16 cellular contexts compared by ENCODE assay signal in genomic region chr2:133433455-133434451, GRCh38.
DNase-seq lines count a peak whose midpoint lies in the region; ATAC-seq, FAIRE-seq and TF ChIP-seq lines count a peak whose summit lies in the region.
"Had no signal": no experiment of that assay in that cellular context is flagged by ENCODE, and none has a peak within 500 bp of the region (broad histone marks: within the 10 kb centered on the region; RNA-seq: fewer than 3 reads in every experiment).

No MANE protein-coding gene starts in this region.

- no peaks in the 10 kb centered on the region for H3K9me3 Mint-ChIP-seq in nephron

- no peaks in the 10 kb centered on the region for H3K36me3 Mint-ChIP-seq in nephron (ENCODE audit: low read depth)
- H3K36me3 Mint-ChIP-seq: CD4-positive, alpha-beta memory T cell had no signal

- H3K27me3 Mint-ChIP-seq in nephron (ENCODE audit: low read depth): no peaks in the 10 kb centered on the region
- H3K27me3 Mint-ChIP-seq: CD4-positive, alpha-beta memory T cell had no signal

- no peak for FAIRE-seq in frontal cortex (lab: Jason Lieb, UNC)

- TF ChIP-seq CTCF in nephron (IDR thresholded peaks at IDR 0.05; ENCODE audit: unreplicated experiment in 3 of 3): no peak
- no peak for TF ChIP-seq CTCF in omental fat pad (IDR thresholded peaks at IDR 0.05)

- ATAC-seq in omental fat pad (ENCODE audit: low FRiP score): no peak
- no peak for ATAC-seq in HG02981 (IDR thresholded peaks at IDR 0.05; ENCODE audit: unreplicated experiment)

- DNase-seq in AG20443 (ENCODE audit: low spot score): peak; percentile 16
- peak; percentile 75 for DNase-seq in NCI-H82 treated with DMSO at 0.1 percent for 48 hours (lab: John Stamatoyannopoulos, UW; ENCODE audit: unreplicated experiment)
- peak; percentile 13 for DNase-seq in fibroblast of peridontal ligament (ENCODE audit: extremely low read depth)
- no peak for DNase-seq in omental fat pad (ENCODE audit: low spot score)
- DNase-seq in frontal cortex (ENCODE audit: low spot score in 2 of 2): no peak
- no peak for DNase-seq in stimulated activated CD4-positive, alpha-beta T cell treated with anti-CD3 and anti-CD28 coated beads, Interleukin-4, amount 100 ng/mL, for 1 hour
- DNase-seq: BE2C; CD4-positive, alpha-beta memory T cell; H7; NCI-H1417; NCI-H2081; NCI-H2227 treated with DMSO at 0.1 percent for 48 hours; NCI-H524 treated with DMSO at 0.1 percent for 48 hours; NK-92 treated with Interleukin-12 subunit alpha and Interleukin-12 subunit beta, amount 100 ng/mL, for 24 hours had no signal

- H3K4me1 Mint-ChIP-seq in nephron: peaks cover 26% of the 10 kb centered on the region
- H3K4me1 Mint-ChIP-seq: CD4-positive, alpha-beta memory T cell had no signal

- H3K4me3 Mint-ChIP-seq in nephron: no peak overlapping the region
- H3K4me3 Mint-ChIP-seq: CD4-positive, alpha-beta memory T cell had no signal

- peak overlapping the region; percentile 19 to 27 (median 20) for H3K27ac Mint-ChIP-seq in nephron
- H3K27ac Mint-ChIP-seq: CD4-positive, alpha-beta memory T cell had no signal

Comparison
In these comparisons a context has a peak if more than half of its experiments do, and no peak if none do; other contexts are left out.
1. DNase-seq: peak in AG20443 (single experiment), NCI-H82 treated with DMSO at 0.1 percent for 48 hours (single experiment) and fibroblast of peridontal ligament (single experiment); none in omental fat pad (single experiment), frontal cortex (0 of 2) and stimulated activated CD4-positive, alpha-beta T cell treated with anti-CD3 and anti-CD28 coated beads, Interleukin-4, amount 100 ng/mL, for 1 hour (single experiment).